In genomic region chr2:172995323-172996244, GRCh38 we compare ENCODE assay signal across 9 cellular contexts.
DNase-seq lines count a peak whose midpoint lies in the region; ATAC-seq and TF ChIP-seq lines count a peak whose summit lies in the region.
"Had no signal": no experiment of that assay in that cellular context is flagged by ENCODE, and none has a peak within 500 bp of the region (broad histone marks: within the 10 kb centered on the region; RNA-seq: fewer than 3 reads in every experiment).

No MANE protein-coding gene starts in this region.

- peak; percentile 66 for DNase-seq in AG08396 (ENCODE audit: low spot score)
- DNase-seq in LoVo (ENCODE audit: low spot score), result peak; percentile 51
- peak; percentile 85 to 94 for DNase-seq in cardiac fibroblast (ENCODE audit: low read depth in 2 of 2)
- no peak for DNase-seq in lower lobe of right lung
- DNase-seq in NCI-H69 (lab: John Stamatoyannopoulos, UW), result no peak
- no peak for DNase-seq in activated effector memory CD4-positive, alpha-beta T cell treated with anti-CD3 and anti-CD28 coated beads, Interleukin-2, amount 50 U/mL, for 16 hours
- no peak for DNase-seq in NCI-H1930 (lab: John Stamatoyannopoulos, UW)
- DNase-seq: activated B cell treated with CpG ODN at 0.5 μM for 24 hours had no signal

- H3K27ac ChIP-seq in lower lobe of right lung, result no peak overlapping the region

- intact Hi-C loops in lower lobe of right lung (cut with DNase I), result no loop called here

- peaks cover 12% of the 10 kb centered on the region for H3K4me1 ChIP-seq in lower lobe of right lung

- ATAC-seq in lower lobe of right lung (peak; percentile 74 to 78), GM21360 (IDR thresholded peaks at IDR 0.05; ENCODE audit: unreplicated experiment) (no peak)

- TF ChIP-seq CTCF in cardiac fibroblast (IDR thresholded peaks at IDR 0.05; ENCODE audit: low read depth, low read length) (peak; percentile 14), lower lobe of right lung (IDR thresholded peaks at IDR 0.05) (no peak)

- H3K27me3 ChIP-seq in lower lobe of right lung (ENCODE audit: low read depth), result no peaks in the 10 kb centered on the region

- H3K4me3 ChIP-seq in cardiac fibroblast (replicated peaks in 1 of 2; ENCODE audit: low read depth in 2 of 2, low read length in 2 of 2) (no peak overlapping the region), lower lobe of right lung (no peak overlapping the region)

- no peaks in the 10 kb centered on the region for H3K9me3 ChIP-seq in lower lobe of right lung

- H3K36me3 ChIP-seq in lower lobe of right lung, result no peaks in the 10 kb centered on the region

Comparison
In these comparisons a context has a peak if more than half of its experiments do, and no peak if none do; other contexts are left out.
1. DNase-seq: peak in AG08396 (single experiment), LoVo (single experiment) and cardiac fibroblast (2 of 2); none in lower lobe of right lung (single experiment), NCI-H69 (single experiment), activated effector memory CD4-positive, alpha-beta T cell treated with anti-CD3 and anti-CD28 coated beads, Interleukin-2, amount 50 U/mL, for 16 hours (single experiment) and NCI-H1930 (0 of 2).